Comparison of ENCODE assay signal across 35 cellular contexts in the genomic region with DNA sequence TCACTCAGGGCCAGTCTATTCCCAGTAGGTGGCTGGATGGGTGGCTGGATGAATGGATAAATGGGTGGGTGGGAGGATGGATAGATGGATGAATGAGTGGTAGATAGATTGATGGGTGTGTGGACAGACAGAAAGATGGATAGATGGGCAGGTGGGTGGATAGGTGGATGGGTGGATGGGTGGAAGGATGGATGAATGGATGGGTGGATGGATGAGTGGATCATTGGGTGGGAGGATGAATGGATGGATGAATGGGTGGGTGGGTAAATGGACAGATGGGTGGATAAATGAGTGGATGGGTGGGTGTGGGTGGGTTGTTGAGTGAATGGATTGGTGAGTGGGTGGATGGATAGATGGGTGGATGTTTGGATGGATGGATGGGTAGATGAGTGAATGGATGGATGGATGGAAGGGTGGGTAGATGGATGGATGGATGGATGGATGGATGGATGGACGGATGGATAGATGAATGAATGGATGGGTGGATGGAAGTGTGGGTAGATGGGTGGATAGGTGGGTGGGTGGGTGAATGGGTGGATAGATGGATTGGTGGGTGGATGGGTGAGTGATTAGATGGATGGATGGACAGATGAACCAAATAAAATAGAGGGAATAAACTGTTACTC. TPM values are rescaled to one million over a fixed set of nuclear protein-coding genes. Genes with fewer than 3 reads are reported as not detected.
"Had no signal": no experiment of that assay in that cellular context is flagged by ENCODE, and none has a peak within 500 bp of the region (broad histone marks: within the 10 kb centered on the region; RNA-seq: fewer than 3 reads in every experiment).

No MANE protein-coding gene starts in this region.

- H3K4me3 ChIP-seq: adrenal gland, body of pancreas, cardiac muscle cell had no signal

- FAIRE-seq: astrocyte, TTC549 had no signal

- H3K36me3 ChIP-seq: adrenal gland, brain microvascular endothelial cell, cardiac muscle cell had no signal

- H3K9me3 ChIP-seq: adrenal gland, body of pancreas had no signal

- H3K27ac ChIP-seq: adrenal gland, body of pancreas, brain microvascular endothelial cell, cardiac muscle cell, VCaP had no signal

- H3K27me3 ChIP-seq: adrenal gland, body of pancreas, brain microvascular endothelial cell, cardiac muscle cell had no signal

- H3K4me1 ChIP-seq: adrenal gland, body of pancreas had no signal

- ATAC-seq: activated CD8-positive, alpha-beta T cell treated with anti-CD3 and anti-CD28 coated beads for 36 hours; activated naive CD4-positive, alpha-beta T cell treated with anti-CD3 and anti-CD28 coated beads, Interleukin-2, amount 50 U/mL, for 72 hours; activated T-cell treated with anti-CD3 and anti-CD28 coated beads, Interleukin-2, amount 50 U/mL, for 4 hours; activated T-cell treated with anti-CD3 and anti-CD28 coated beads, Interleukin-2, amount 50 U/mL, for 72 hours; activated T-helper 17 cell treated with anti-CD3 and anti-CD28 coated beads, Interleukin-2, amount 50 U/mL, for 72 hours; body of pancreas had no signal

- DNase-seq: activated B cell treated with CpG ODN at 0.5 μM for 24 hours; activated CD4-positive, alpha-beta memory T cell treated with anti-CD3 and anti-CD28 coated beads for 36 hours; activated CD4-positive, alpha-beta T cell treated with anti-CD3 and anti-CD28 coated beads for 4 hours; activated CD4-positive, alpha-beta T cell treated with anti-CD3 and anti-CD28 coated beads, Interleukin-2, amount 10 ng/mL, durations not matched to agents 24 days and 14 days; activated CD4-positive, alpha-beta T cell treated with anti-CD3 and anti-CD28 coated beads, Interleukin-2, amount 50 U/mL, for 1 hour; activated CD4-positive, alpha-beta T cell treated with anti-CD3 and anti-CD28 coated beads, Interleukin-2, amount 50 U/mL, for 4 hours; activated CD4-positive, CD25-positive, alpha-beta regulatory T cell treated with anti-CD3 and anti-CD28 coated beads, Interleukin-2, amount 50 U/mL, for 72 hours; activated CD8-positive, alpha-beta memory T cell treated with anti-CD3 and anti-CD28 coated beads, Interleukin-2, amount 50 U/mL, for 4 hours; activated CD8-positive, alpha-beta T cell treated with anti-CD3 and anti-CD28 coated beads for 36 hours; activated effector memory CD4-positive, alpha-beta T cell treated with anti-CD3 and anti-CD28 coated beads, Interleukin-2, amount 50 U/mL, for 16 hours; activated gamma-delta T cell treated with Interleukin-2 at 50 U/mL for 16 hours; activated naive CD4-positive, alpha-beta T cell; activated naive CD4-positive, alpha-beta T cell treated with anti-CD3 and anti-CD28 coated beads for 36 hours; activated naive CD4-positive, alpha-beta T cell treated with anti-CD3 and anti-CD28 coated beads, Interleukin-2, amount 50 U/mL, for 16 hours; activated naive CD8-positive, alpha-beta T cell treated with anti-CD3 and anti-CD28 coated beads for 36 hours; activated T-cell treated with anti-CD3 and anti-CD28 coated beads for 4 hours; activated T-cell treated with anti-CD3 and anti-CD28 coated beads, Interleukin-2, amount 50 U/mL, for 1 hour; activated T-cell treated with anti-CD3 and anti-CD28 coated beads, Interleukin-2, amount 50 U/mL, for 4 hours; activated T-cell treated with anti-CD3 and anti-CD28 coated beads, Interleukin-2, amount 50 U/mL, for 72 hours; adrenal gland; amniotic stem cell; aorta; body of pancreas; brain microvascular endothelial cell; caudate nucleus; cerebellar nuclear complex; T-helper 1 cell; T-helper 2 cell; T-helper 9 cell had no signal

RNA-seq across cellular contexts. Expression of gene CCNE1, which starts 27.1 kb away (rescaled TPM):
- total RNA-seq: body of pancreas had no signal
